ENCODE assay signal across 1 cellular context in the genomic region with DNA sequence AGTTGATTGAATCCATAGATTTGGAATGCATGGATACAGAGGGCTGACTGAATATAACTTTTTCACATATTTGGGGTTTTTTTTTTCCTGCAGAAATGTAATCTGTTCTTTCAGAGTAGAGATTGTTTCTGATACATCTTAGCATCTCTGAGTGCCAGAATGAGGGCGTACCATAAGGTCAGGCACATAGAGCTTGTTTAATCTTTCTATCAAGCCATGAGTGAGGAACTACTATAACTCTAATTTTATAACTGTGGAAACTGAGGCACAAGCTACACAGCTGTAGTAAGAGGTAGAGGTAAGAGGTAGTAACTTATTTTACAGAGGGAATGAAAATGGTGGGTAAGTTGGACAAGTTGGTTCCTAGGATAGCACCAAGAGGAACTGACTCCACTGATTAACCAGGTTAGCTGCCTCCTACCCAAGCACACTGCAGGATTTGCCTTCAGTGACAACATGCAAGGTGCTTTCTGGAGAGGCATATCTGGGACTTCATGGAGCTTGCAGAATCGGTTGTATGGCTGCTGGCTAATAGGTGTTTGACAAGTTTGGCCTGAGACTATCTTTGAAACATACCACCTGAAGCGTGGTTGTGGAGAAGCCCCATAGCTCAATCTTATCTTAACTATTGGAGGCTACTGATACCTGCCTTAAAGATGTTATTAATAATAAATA.
TF ChIP-seq lines count a peak whose summit lies in the region.

No MANE protein-coding gene starts in this region.

TF ChIP-seq in HepG2, 621 proteins besides CTCF, POLR2A, EP300 and RAD21 (continued from another document):
- TF ChIP-seq, protein P1, sequence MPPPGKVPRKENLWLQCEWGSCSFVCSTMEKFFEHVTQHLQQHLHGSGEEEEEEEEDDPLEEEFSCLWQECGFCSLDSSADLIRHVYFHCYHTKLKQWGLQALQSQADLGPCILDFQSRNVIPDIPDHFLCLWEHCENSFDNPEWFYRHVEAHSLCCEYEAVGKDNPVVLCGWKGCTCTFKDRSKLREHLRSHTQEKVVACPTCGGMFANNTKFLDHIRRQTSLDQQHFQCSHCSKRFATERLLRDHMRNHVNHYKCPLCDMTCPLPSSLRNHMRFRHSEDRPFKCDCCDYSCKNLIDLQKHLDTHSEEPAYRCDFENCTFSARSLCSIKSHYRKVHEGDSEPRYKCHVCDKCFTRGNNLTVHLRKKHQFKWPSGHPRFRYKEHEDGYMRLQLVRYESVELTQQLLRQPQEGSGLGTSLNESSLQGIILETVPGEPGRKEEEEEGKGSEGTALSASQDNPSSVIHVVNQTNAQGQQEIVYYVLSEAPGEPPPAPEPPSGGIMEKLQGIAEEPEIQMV (CRISPR knock-in tag; IDR thresholded peaks at IDR 0.05; ENCODE audit: low read depth), result no peak
- TF ChIP-seq ZNF557 (CRISPR knock-in tag; IDR thresholded peaks at IDR 0.05) (no peak), PCBP1 (IDR thresholded peaks at IDR 0.05; ENCODE audit: borderline replicate concordance, low read depth, low read length) (no peak)
- TF ChIP-seq, protein P2, sequence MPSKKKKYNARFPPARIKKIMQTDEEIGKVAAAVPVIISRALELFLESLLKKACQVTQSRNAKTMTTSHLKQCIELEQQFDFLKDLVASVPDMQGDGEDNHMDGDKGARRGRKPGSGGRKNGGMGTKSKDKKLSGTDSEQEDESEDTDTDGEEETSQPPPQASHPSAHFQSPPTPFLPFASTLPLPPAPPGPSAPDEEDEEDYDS (CRISPR knock-in tag; IDR thresholded peaks at IDR 0.05), result no peak
- TF ChIP-seq, protein P3, sequence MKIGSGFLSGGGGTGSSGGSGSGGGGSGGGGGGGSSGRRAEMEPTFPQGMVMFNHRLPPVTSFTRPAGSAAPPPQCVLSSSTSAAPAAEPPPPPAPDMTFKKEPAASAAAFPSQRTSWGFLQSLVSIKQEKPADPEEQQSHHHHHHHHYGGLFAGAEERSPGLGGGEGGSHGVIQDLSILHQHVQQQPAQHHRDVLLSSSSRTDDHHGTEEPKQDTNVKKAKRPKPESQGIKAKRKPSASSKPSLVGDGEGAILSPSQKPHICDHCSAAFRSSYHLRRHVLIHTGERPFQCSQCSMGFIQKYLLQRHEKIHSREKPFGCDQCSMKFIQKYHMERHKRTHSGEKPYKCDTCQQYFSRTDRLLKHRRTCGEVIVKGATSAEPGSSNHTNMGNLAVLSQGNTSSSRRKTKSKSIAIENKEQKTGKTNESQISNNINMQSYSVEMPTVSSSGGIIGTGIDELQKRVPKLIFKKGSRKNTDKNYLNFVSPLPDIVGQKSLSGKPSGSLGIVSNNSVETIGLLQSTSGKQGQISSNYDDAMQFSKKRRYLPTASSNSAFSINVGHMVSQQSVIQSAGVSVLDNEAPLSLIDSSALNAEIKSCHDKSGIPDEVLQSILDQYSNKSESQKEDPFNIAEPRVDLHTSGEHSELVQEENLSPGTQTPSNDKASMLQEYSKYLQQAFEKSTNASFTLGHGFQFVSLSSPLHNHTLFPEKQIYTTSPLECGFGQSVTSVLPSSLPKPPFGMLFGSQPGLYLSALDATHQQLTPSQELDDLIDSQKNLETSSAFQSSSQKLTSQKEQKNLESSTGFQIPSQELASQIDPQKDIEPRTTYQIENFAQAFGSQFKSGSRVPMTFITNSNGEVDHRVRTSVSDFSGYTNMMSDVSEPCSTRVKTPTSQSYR (CRISPR knock-in tag; IDR thresholded peaks at IDR 0.05; ENCODE audit: borderline replicate concordance), result no peak
- TF ChIP-seq, protein P4, sequence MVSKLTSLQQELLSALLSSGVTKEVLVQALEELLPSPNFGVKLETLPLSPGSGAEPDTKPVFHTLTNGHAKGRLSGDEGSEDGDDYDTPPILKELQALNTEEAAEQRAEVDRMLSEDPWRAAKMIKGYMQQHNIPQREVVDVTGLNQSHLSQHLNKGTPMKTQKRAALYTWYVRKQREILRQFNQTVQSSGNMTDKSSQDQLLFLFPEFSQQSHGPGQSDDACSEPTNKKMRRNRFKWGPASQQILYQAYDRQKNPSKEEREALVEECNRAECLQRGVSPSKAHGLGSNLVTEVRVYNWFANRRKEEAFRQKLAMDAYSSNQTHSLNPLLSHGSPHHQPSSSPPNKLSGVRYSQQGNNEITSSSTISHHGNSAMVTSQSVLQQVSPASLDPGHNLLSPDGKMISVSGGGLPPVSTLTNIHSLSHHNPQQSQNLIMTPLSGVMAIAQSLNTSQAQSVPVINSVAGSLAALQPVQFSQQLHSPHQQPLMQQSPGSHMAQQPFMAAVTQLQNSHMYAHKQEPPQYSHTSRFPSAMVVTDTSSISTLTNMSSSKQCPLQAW (CRISPR knock-in tag; IDR thresholded peaks at IDR 0.05), result no peak
